ENCODE assay signal across 8 cellular contexts in genomic region chr12:57611116-57611809, GRCh38. TPM values are rescaled to one million over a fixed set of nuclear protein-coding genes. Genes with fewer than 3 reads are reported as not detected.
A peak's percentile ranks its signal among the peaks of the same experiment; 100 is the strongest.
DNase-seq lines count a peak whose midpoint lies in the region; ATAC-seq, FAIRE-seq and TF ChIP-seq lines count a peak whose summit lies in the region.

Gene ARHGEF25 (plus strand): TSS chr12:57611435. CDS start chr12:57611895, 460 bp downstream.

- FAIRE-seq in RCC 7860 (lab: Jason Lieb, UNC), result no peak

- ATAC-seq in HG03108 (IDR thresholded peaks at IDR 0.05; ENCODE audit: unreplicated experiment), result no peak

- H3K4me3 ChIP-seq in retinal pigment epithelial cell (ENCODE audit: low read length), result peak within 1 kb of the TSS; percentile 62

- in situ Hi-C loops in GM13976 (cut with MboI; ENCODE audit: low sequenced_read_pairs, unreplicated experiment), result no loop called here
- in situ Hi-C loops in SK-MEL-5 (cut with HindIII; ENCODE audit: low pct_unique_long_range_greater_than_20kb, low sequenced_read_pairs), result no loop called here

- TF ChIP-seq CTCF in GM13976 (IDR thresholded peaks at IDR 0.05; ENCODE audit: borderline replicate concordance, control extremely low read depth, extremely low read depth, insufficient read depth, missing control alignments) (no peak), retinal pigment epithelial cell (conservative IDR thresholded peaks at IDR 0.05; ENCODE audit: low read depth, low read length) (no peak)

- DNase-seq in GM13976 (ENCODE audit: low spot score), result peak; percentile 90
- DNase-seq in HK-2 (ENCODE audit: unreplicated experiment), result peak; percentile 54
- peak; percentile 56 for DNase-seq in SK-MEL-5 (ENCODE audit: low read depth, low spot score)
- peak; percentile 83 for DNase-seq in astrocyte of the hippocampus (ENCODE audit: low read depth, low spot score)
- DNase-seq in hypothalamus (lab: John Stamatoyannopoulos, UW), result peak in 39 of 51 donors; percentile 14 to 73 (median 46)
- DNase-seq in retinal pigment epithelial cell (ENCODE audit: low read depth), result no peak
- no peak for DNase-seq in RCC 7860 (ENCODE audit: low spot score)

RNA-seq across cellular contexts. Expression of gene ARHGEF25, which starts in this region (rescaled TPM):
- 13.2 and 16.3 TPM in 2 replicates for total RNA-seq in SK-MEL-5 (2014; rRNA removed; shearing (Covaris generic))
- polyA plus RNA-seq in SK-MEL-5 (2015; cell fraction: cytosol; rRNA removed), result 11.1 and 18.6 TPM in 2 replicates
- 50.9 and 51.4 TPM in 2 replicates for polyA plus RNA-seq in SK-MEL-5 (2015; cell fraction: nucleus; rRNA removed)

Comparison
In these comparisons a context has a peak if more than half of its experiments do, and no peak if none do; other contexts are left out.
1. DNase-seq: peak in GM13976 (single experiment), HK-2 (single experiment), SK-MEL-5 (single experiment), astrocyte of the hippocampus (single experiment) and hypothalamus (39 of 51); none in retinal pigment epithelial cell (single experiment) and RCC 7860 (single experiment).